ENCODE assay signal across 8 cellular contexts in genomic region chr20:4091332-4092135, GRCh38. TPM values are rescaled to one million over a fixed set of nuclear protein-coding genes. Genes with fewer than 3 reads are reported as not detected.
DNase-seq lines count a peak whose midpoint lies in the region; ATAC-seq and TF ChIP-seq lines count a peak whose summit lies in the region.

No MANE protein-coding gene starts in this region.

- ATAC-seq in WTC11 (peak; percentile 90), HG02588 (IDR thresholded peaks at IDR 0.05; ENCODE audit: unreplicated experiment) (no peak), GM18519 (IDR thresholded peaks at IDR 0.05; ENCODE audit: low FRiP score, unreplicated experiment) (no peak), GM19452 (IDR thresholded peaks at IDR 0.05; ENCODE audit: unreplicated experiment) (no peak)

- H3K4me3 ChIP-seq in LNCaP clone FGC (ENCODE audit: low read depth, low read length): no peak overlapping the region
- no peak overlapping the region for H3K4me3 ChIP-seq in mesodermal cell (ENCODE audit: extremely low read depth, insufficient read depth, low read length, poor library complexity, severe bottlenecking)

- H3K27me3 Mint-ChIP-seq in WTC11 (ENCODE audit: low read depth): peaks cover 3% of the 10 kb centered on the region

- DNase-seq in EL (peak; percentile 87), LNCaP clone FGC (ENCODE audit: low read depth) (no peak), WTC11 (ENCODE audit: low spot score) (peak; percentile 82), ecto neural progenitor cell (ENCODE audit: low spot score) (peak; percentile 77)

- peaks cover 10% of the 10 kb centered on the region for H3K36me3 Mint-ChIP-seq in WTC11

- POLR2A ChIA-PET in WTC11 (lab: Charles Lee): no interaction called here

- H3K9me3 ChIP-seq in mesodermal cell (ENCODE audit: control insufficient read depth, low read length): peaks cover 8% of the 10 kb centered on the region

- CTCF ChIA-PET in WTC11 (lab: Charles Lee): interaction anchor here (0.6 to 1.7 kb wide), 28 partner anchors 9 to 515 kb away, joined by 3 to 14 read pairs (median 4); partner anchors contain the start of genes ADISSP, AP5S1 and CENPB

- peaks cover 19% of the 10 kb centered on the region for H3K9me3 Mint-ChIP-seq in WTC11

- H3K4me1 Mint-ChIP-seq in WTC11: no peaks in the 10 kb centered on the region; the same call in 1 of the 2 replicates

- H3K27ac Mint-ChIP-seq in WTC11: no peak overlapping the region

- TF ChIP-seq CTCF in LNCaP clone FGC (IDR thresholded peaks at IDR 0.05; ENCODE audit: control insufficient read depth, extremely low read depth, insufficient read depth) (peak; percentile 88), WTC11 (IDR thresholded peaks at IDR 0.05) (peak; percentile 61)

- H3K4me3 Mint-ChIP-seq in WTC11: no peak overlapping the region

- H3K27ac ChIP-seq in mesodermal cell (ENCODE audit: low read depth, low read length, severe bottlenecking): peak overlapping the region; percentile 65

- H3K4me1 ChIP-seq in mesodermal cell (ENCODE audit: control insufficient read depth, insufficient read depth, low read length, poor library complexity, severe bottlenecking): peaks cover 7% of the 10 kb centered on the region

- WGBS in mesodermal cell (ENCODE audit: insufficient coverage in 2 of 2), 2 experiments: 43 to 57% methylated on average over 11 to 18 of the region's 21 CpGs

- H3K36me3 ChIP-seq in mesodermal cell (ENCODE audit: control insufficient read depth, insufficient read depth, low read length): no peaks in the 10 kb centered on the region

TF ChIP-seq in WTC11, 78 proteins besides CTCF, POLR2A, EP300 and RAD21:
- no peak for TF ChIP-seq SP1 (CRISPR knock-in tag; conservative IDR thresholded peaks at IDR 0.05)
- TF ChIP-seq CBFB (CRISPR knock-in tag; IDR thresholded peaks at IDR 0.05; ENCODE audit: low read depth): no peak
- TF ChIP-seq ETV6 (CRISPR knock-in tag; IDR thresholded peaks at IDR 0.05): no peak
- TF ChIP-seq ZNF532 (CRISPR knock-in tag; IDR thresholded peaks at IDR 0.05; ENCODE audit: borderline replicate concordance): no peak
- TF ChIP-seq ZNF423 (CRISPR knock-in tag; IDR thresholded peaks at IDR 0.05): no peak
- no peak for TF ChIP-seq SMAD4 (CRISPR knock-in tag; IDR thresholded peaks at IDR 0.05)
- no peak for TF ChIP-seq RELA (CRISPR knock-in tag; IDR thresholded peaks at IDR 0.05; ENCODE audit: borderline replicate concordance)
- no peak for TF ChIP-seq PRRX2 (CRISPR knock-in tag; IDR thresholded peaks at IDR 0.05)
- TF ChIP-seq ZBTB21 (CRISPR knock-in tag; IDR thresholded peaks at IDR 0.05; ENCODE audit: borderline replicate concordance): no peak
- no peak for TF ChIP-seq ZNF425 (CRISPR knock-in tag; conservative IDR thresholded peaks at IDR 0.05)
- no peak for TF ChIP-seq JUN (CRISPR knock-in tag; IDR thresholded peaks at IDR 0.05)
- TF ChIP-seq ARID4B (CRISPR knock-in tag; IDR thresholded peaks at IDR 0.05; ENCODE audit: borderline replicate concordance): no peak

RNA-seq across cellular contexts. Expression of gene SMOX, which starts 57.1 kb away (rescaled TPM):
- total RNA-seq in WTC11 (2021): 8.7 to 9.6 TPM (median 9.0 TPM) in 3 replicates
- 48.1 TPM for polyA plus RNA-seq in mesodermal cell (2013, experiment 1 of 2)
- polyA plus RNA-seq in mesodermal cell (2013, experiment 2 of 2): 32.4 TPM
